Comparison of ENCODE assay signal across 1 cellular context in genomic region chr14:69107407-69108003, GRCh38.
TF ChIP-seq lines count a peak whose summit lies in the region.

No MANE protein-coding gene starts in this region.

TF ChIP-seq in GM23338, 12 proteins besides CTCF, POLR2A, EP300 and RAD21 (continued from another document):
- TF ChIP-seq REST (IDR thresholded peaks at IDR 0.05; ENCODE audit: unreplicated experiment) (no peak), JUNB (IDR thresholded peaks at IDR 0.05; ENCODE audit: unreplicated experiment) (no peak)
